Comparison of ENCODE assay signal across 26 cellular contexts in genomic region chrX:132199941-132200340, GRCh38. TPM values are rescaled to one million over a fixed set of nuclear protein-coding genes. Genes with fewer than 3 reads are reported as not detected.
DNase-seq lines count a peak whose midpoint lies in the region; ATAC-seq and TF ChIP-seq lines count a peak whose summit lies in the region.
"Had no signal": no experiment of that assay in that cellular context is flagged by ENCODE, and none has a peak within 500 bp of the region (broad histone marks: within the 10 kb centered on the region; RNA-seq: fewer than 3 reads in every experiment).

No MANE protein-coding gene starts in this region.

- no peak overlapping the region for H3K4me3 ChIP-seq in GM23338
- H3K4me3 ChIP-seq: A549, GM23248, HAP-1, K562, PC-9, SJCRH30 had no signal

- H3K27ac ChIP-seq in GM23338 (ENCODE audit: low read depth): no peak overlapping the region
- H3K27ac ChIP-seq: A549, GM23248, PC-9, SJCRH30 had no signal

- H3K79me2 ChIP-seq in GM23338 (replicated peaks; ENCODE audit: insufficient read depth): no peaks in the 10 kb centered on the region

- H3K4me2 ChIP-seq in GM23338: no peak overlapping the region
- H3K4me2 ChIP-seq: A549, PC-9 had no signal

- in situ Hi-C loops in GM13977 (cut with MboI; ENCODE audit: low pct_unique_long_range_greater_than_20kb, low sequenced_read_pairs, unreplicated experiment): no loop called here

- peaks cover 4% of the 10 kb centered on the region; the same call in 1 of the 3 replicates for H3K9me3 Mint-ChIP-seq in GM23338
- peaks cover 8% of the 10 kb centered on the region for H3K9me3 Mint-ChIP-seq in nephron progenitor cell
- H3K9me3 Mint-ChIP-seq: HFFc6 had no signal

- TF ChIP-seq CTCF in GM23338 (conservative IDR thresholded peaks at IDR 0.05; ENCODE audit: low read depth in 2 of 2) (no peak), nephron progenitor cell (IDR thresholded peaks at IDR 0.05) (no peak), GM13977 (IDR thresholded peaks at IDR 0.05; ENCODE audit: extremely low read depth, insufficient read depth, missing control alignments) (no peak)

- H3K4me3 Mint-ChIP-seq in GM23338: no peak overlapping the region
- H3K4me3 Mint-ChIP-seq in nephron progenitor cell: no peak overlapping the region
- H3K4me3 Mint-ChIP-seq: CD4-positive, alpha-beta memory T cell; HFFc6 had no signal

- H3K27me3 ChIP-seq in GM23338 (ENCODE audit: insufficient read depth): no peaks in the 10 kb centered on the region
- H3K27me3 ChIP-seq: SJCRH30 had no signal

- peak overlapping the region; percentile 14; the same call in 1 of the 2 replicates for H3K27ac Mint-ChIP-seq in GM23338
- H3K27ac Mint-ChIP-seq in nephron progenitor cell: peak overlapping the region; percentile 70
- H3K27ac Mint-ChIP-seq: HFFc6 had no signal

- H3F3A ChIP-seq in GM23338 (replicated peaks; ENCODE audit: low read depth): no peaks in the 10 kb centered on the region

- no peaks in the 10 kb centered on the region for H3K9me2 ChIP-seq in GM23338 (ENCODE audit: insufficient read depth)

- 0 out of 2 replicates have a peak, but pooled peaks cover 2% of the 10 kb centered on the region for H4K20me1 ChIP-seq in GM23338 (replicated peaks; ENCODE audit: insufficient read depth)

- ATAC-seq in GM23338 (no peak), left colon (no peak)
- ATAC-seq: A549, HepG2, K562, Right ventricle myocardium inferior, SK-N-SH treated with all-trans-retinoic acid at 6 μM for 48 hours had no signal

- H3K36me3 ChIP-seq in GM23338 (ENCODE audit: insufficient read depth): no peaks in the 10 kb centered on the region
- H3K36me3 ChIP-seq: HAP-1, SJCRH30 had no signal

- no peak overlapping the region for H2AFZ ChIP-seq in GM23338
- H2AFZ ChIP-seq: GM23248, PC-9 had no signal

- 0 out of 2 replicates have a peak, but pooled peaks cover 4% of the 10 kb centered on the region for H3K4me1 ChIP-seq in GM23338 (ENCODE audit: insufficient read depth)
- H3K4me1 ChIP-seq: A549, Caco-2, HAP-1, SJCRH30 had no signal

- peaks cover 1% of the 10 kb centered on the region for H3K27me3 Mint-ChIP-seq in GM23338 (ENCODE audit: insufficient read depth, low read depth, poor library complexity)
- H3K27me3 Mint-ChIP-seq in nephron progenitor cell (ENCODE audit: low read depth, poor library complexity): no peaks in the 10 kb centered on the region
- H3K27me3 Mint-ChIP-seq: CD4-positive, alpha-beta memory T cell had no signal

- H3K36me3 Mint-ChIP-seq in GM23338 (ENCODE audit: low read depth) (peaks cover 5% of the 10 kb centered on the region; the same call in 2 of the 3 replicates), nephron progenitor cell (ENCODE audit: low read depth) (peaks cover 12% of the 10 kb centered on the region)

- DNase-seq in EL (peak; percentile 13), GM23338 (ENCODE audit: low spot score) (no peak), astrocyte of the hippocampus (ENCODE audit: low read depth, low spot score) (peak; percentile 3), nephron progenitor cell (no peak), GM13977 (ENCODE audit: low spot score) (no peak), left colon (no peak), mesenteric fat pad (ENCODE audit: low spot score) (no peak), nucleus accumbens (lab: John Stamatoyannopoulos, UW) (no peak)
- DNase-seq: C1 segment of cervical spinal cord; Caco-2; CD4-positive, alpha-beta memory T cell; GM23248; HFFc6; Kasumi-1; NCI-H2029 treated with DMSO at 0.1 percent for 48 hours; NCI-H446 treated with DMSO at 0.1 percent for 48 hours; NCI-H526; NK-92 treated with Interleukin-12 subunit alpha and Interleukin-12 subunit beta, amount 100 ng/mL, for 24 hours; PC-9; SJCRH30 had no signal

- intact Hi-C loops in left colon (cut with DNase I, micrococcal nuclease): no loop called here

- peaks cover 7% of the 10 kb centered on the region for H3K4me1 Mint-ChIP-seq in GM23338
- H3K4me1 Mint-ChIP-seq in nephron progenitor cell: peaks cover 14% of the 10 kb centered on the region

TF ChIP-seq in GM23338, 12 proteins besides CTCF, POLR2A, EP300 and RAD21 (continues in another document):
- TF ChIP-seq ZNF331 (CRISPR knock-in tag; IDR thresholded peaks at IDR 0.05; ENCODE audit: low read depth) (no peak), POLR2AphosphoS5 (IDR thresholded peaks at IDR 0.05; ENCODE audit: low read depth) (no peak), CREB1 (CRISPR knock-in tag; IDR thresholded peaks at IDR 0.05; ENCODE audit: low read depth) (no peak), REST (IDR thresholded peaks at IDR 0.05; ENCODE audit: unreplicated experiment) (no peak), NANOG (IDR thresholded peaks at IDR 0.05; ENCODE audit: borderline replicate concordance) (no peak), ZNF114 (CRISPR knock-in tag; IDR thresholded peaks at IDR 0.05) (no peak), STAT1 (IDR thresholded peaks at IDR 0.05; ENCODE audit: unreplicated experiment) (no peak), EZH2phosphoT487 (IDR thresholded peaks at IDR 0.05; ENCODE audit: unreplicated experiment) (no peak)

RNA-seq across cellular contexts. Expression of gene RAP2C, which starts 19.3 kb away (rescaled TPM):
- 22.7 and 25.0 TPM in 2 replicates for total RNA-seq in GM23338 (2014; rRNA removed; shearing (Covaris generic))
- 14.5 and 16.0 TPM in 2 replicates for polyA plus RNA-seq in GM23338 (2016; fragmentation: Nextera tagmentation; extraction: Ambion mirVana)
- 10 to 100 TPM; 25.3 to 29.9 TPM for total RNA-seq in left colon
- total RNA-seq in mesenteric fat pad: 25.7 TPM

Comparison
In these comparisons a context has a peak if more than half of its experiments do, and no peak if none do; other contexts are left out.
1. DNase-seq: peak in EL (single experiment) and astrocyte of the hippocampus (single experiment); none in GM23338 (single experiment), nephron progenitor cell (single experiment), GM13977 (single experiment), left colon (0 of 2), mesenteric fat pad (single experiment) and nucleus accumbens (0 of 56).